In genomic region chr21:38810826-38811164, GRCh38 we compare ENCODE assay signal across 15 cellular contexts. TPM values are rescaled to one million over a fixed set of nuclear protein-coding genes. Genes with fewer than 3 reads are reported as not detected.
A peak's percentile ranks its signal among the peaks of the same experiment; 100 is the strongest.
DNase-seq lines count a peak whose midpoint lies in the region; ATAC-seq and TF ChIP-seq lines count a peak whose summit lies in the region.
"Had no signal": no experiment of that assay in that cellular context is flagged by ENCODE, and none has a peak within 500 bp of the region (broad histone marks: within the 10 kb centered on the region; RNA-seq: fewer than 3 reads in every experiment).

No MANE protein-coding gene starts in this region.

- H3K27me3 ChIP-seq in SJSA1 (replicated peaks) (no peaks in the 10 kb centered on the region), iPS-18a (ENCODE audit: control insufficient read depth, insufficient read depth, low read length) (no peaks in the 10 kb centered on the region)

- H3K9ac ChIP-seq in iPS-18a (ENCODE audit: low read length) = no peak overlapping the region

- peaks cover 39% of the 10 kb centered on the region for H3K4me1 Mint-ChIP-seq in Calu3 (ENCODE audit: low read depth, unreplicated experiment)
- peaks cover 13 to 25% of the 10 kb centered on the region in 2 donors for H3K4me1 Mint-ChIP-seq in effector memory CD8-positive, alpha-beta T cell (ENCODE audit: low read depth in 2 of 2)

- in situ Hi-C loops in GM13976 (cut with MboI; ENCODE audit: low sequenced_read_pairs, unreplicated experiment) = no loop called here

- intact Hi-C loops in Calu3 (cut with micrococcal nuclease; ENCODE audit: unreplicated experiment) = loop anchor here (5.0 kb wide), 2 partner anchors 107 to 317 kb away; no protein-coding TSS in a partner anchor

- no peak for TF ChIP-seq CTCF in Calu3 (IDR thresholded peaks at IDR 0.05; ENCODE audit: unreplicated experiment)
- TF ChIP-seq CTCF in GM13976 (IDR thresholded peaks at IDR 0.05; ENCODE audit: borderline replicate concordance, control extremely low read depth, extremely low read depth, insufficient read depth, missing control alignments) = no peak

- DNase-seq in Calu3 (no peak), SJSA1 (ENCODE audit: low read depth in 1 of 2, low spot score in 2 of 2) (peak in 1 of 2 experiments; percentile 5), NCI-H226 (no peak), GM13976 (ENCODE audit: low spot score) (no peak), iPS-NIHi11 (ENCODE audit: low spot score) (no peak)
- no peak for DNase-seq in effector memory CD8-positive, alpha-beta T cell
- DNase-seq: activated CD4-positive, alpha-beta T cell treated with anti-CD3 and anti-CD28 coated beads, Interleukin-2, amount 10 ng/mL, durations not matched to agents 24 days and 14 days; activated naive CD4-positive, alpha-beta T cell; CD4-positive, CD25-positive, alpha-beta regulatory T cell; NCI-H1092 treated with DMSO at 0.1 percent for 48 hours; NCI-H524 treated with DMSO at 0.1 percent for 48 hours; retina had no signal

- H3K4me3 Mint-ChIP-seq in Calu3 (ENCODE audit: low read depth, unreplicated experiment) = no peak overlapping the region
- no peak overlapping the region for H3K4me3 Mint-ChIP-seq in effector memory CD8-positive, alpha-beta T cell
- H3K4me3 Mint-ChIP-seq: activated CD4-positive, alpha-beta T cell treated with anti-CD3 and anti-CD28 coated beads, Interleukin-2, amount 10 ng/mL, durations not matched to agents 24 days and 14 days had no signal

- no peaks in the 10 kb centered on the region for H3K9me3 Mint-ChIP-seq in Calu3 (ENCODE audit: low read depth, unreplicated experiment)
- H3K9me3 Mint-ChIP-seq in effector memory CD8-positive, alpha-beta T cell = no peaks in the 10 kb centered on the region

- peaks cover 85% of the 10 kb centered on the region for H3K36me3 Mint-ChIP-seq in Calu3 (ENCODE audit: insufficient read depth, unreplicated experiment)
- H3K36me3 Mint-ChIP-seq in effector memory CD8-positive, alpha-beta T cell (ENCODE audit: insufficient read depth) = peaks cover 12% of the 10 kb centered on the region

- H3K27ac ChIP-seq in SJSA1 (peak overlapping the region; percentile 81), iPS-18a (ENCODE audit: low read length) (no peak overlapping the region), skin epidermis (peak overlapping the region in 11 of 21 experiments; percentile 2 to 100 (median 98))

- H3K27me3 Mint-ChIP-seq in Calu3 (ENCODE audit: unreplicated experiment) = no peaks in the 10 kb centered on the region
- H3K27me3 Mint-ChIP-seq in effector memory CD8-positive, alpha-beta T cell = no peaks in the 10 kb centered on the region
- H3K27me3 Mint-ChIP-seq: activated CD4-positive, alpha-beta T cell treated with anti-CD3 and anti-CD28 coated beads, Interleukin-2, amount 10 ng/mL, durations not matched to agents 24 days and 14 days had no signal

- no TSS peak for BruUV-seq in Calu3 (replicated peaks; lab: Mats Ljungman, UMichigan)

- H3K4me3 ChIP-seq in SJSA1 (no peak overlapping the region), iPS-18a (ENCODE audit: low read length) (peak overlapping the region; percentile 1), skin epidermis (peak overlapping the region in 1 of 7 experiments; percentile 72)
- H3K4me3 ChIP-seq: SK-N-MC had no signal

- no peak for ATAC-seq in effector memory CD8-positive, alpha-beta T cell (replicated peaks)

- CTCF ChIA-PET in Calu3 (lab: Charles Lee) = interaction anchor here (0.7 kb wide), 3 partner anchors 14 to 31 kb away, joined by 3 to 6 read pairs (median 3); no protein-coding TSS in a partner anchor

- H3K4me1 ChIP-seq in SJSA1 (replicated peaks) (peaks cover 79% of the 10 kb centered on the region), iPS-18a (ENCODE audit: control insufficient read depth, low read depth, low read length) (peaks cover 64% of the 10 kb centered on the region)

- no peaks in the 10 kb centered on the region for H3K9me3 ChIP-seq in SJSA1 (replicated peaks)
- H3K9me3 ChIP-seq in iPS-18a (ENCODE audit: control insufficient read depth, low read depth, low read length) = no peaks in the 10 kb centered on the region

- peak overlapping the region; percentile 78 for H3K27ac Mint-ChIP-seq in Calu3 (ENCODE audit: unreplicated experiment)
- no peak overlapping the region for H3K27ac Mint-ChIP-seq in effector memory CD8-positive, alpha-beta T cell
- H3K27ac Mint-ChIP-seq: activated CD4-positive, alpha-beta T cell treated with anti-CD3 and anti-CD28 coated beads, Interleukin-2, amount 10 ng/mL, durations not matched to agents 24 days and 14 days; CD4-positive, CD25-positive, alpha-beta regulatory T cell had no signal

- peaks cover 88% of the 10 kb centered on the region for H3K36me3 ChIP-seq in SJSA1
- H3K36me3 ChIP-seq in iPS-18a (ENCODE audit: control insufficient read depth, low read depth, low read length) = peaks cover 21% of the 10 kb centered on the region

RNA-seq across cellular contexts. Expression of gene ETS2, which starts 5.1 kb away (rescaled TPM):
- total RNA-seq in Calu3 (2022) = 49.9 and 63.3 TPM in 2 replicates
- 44.4 and 48.2 TPM in 2 replicates for total RNA-seq in SJSA1 (2014; rRNA removed; shearing (Covaris generic))
